Comparison of ENCODE assay signal across 8 cellular contexts in the genomic region with DNA sequence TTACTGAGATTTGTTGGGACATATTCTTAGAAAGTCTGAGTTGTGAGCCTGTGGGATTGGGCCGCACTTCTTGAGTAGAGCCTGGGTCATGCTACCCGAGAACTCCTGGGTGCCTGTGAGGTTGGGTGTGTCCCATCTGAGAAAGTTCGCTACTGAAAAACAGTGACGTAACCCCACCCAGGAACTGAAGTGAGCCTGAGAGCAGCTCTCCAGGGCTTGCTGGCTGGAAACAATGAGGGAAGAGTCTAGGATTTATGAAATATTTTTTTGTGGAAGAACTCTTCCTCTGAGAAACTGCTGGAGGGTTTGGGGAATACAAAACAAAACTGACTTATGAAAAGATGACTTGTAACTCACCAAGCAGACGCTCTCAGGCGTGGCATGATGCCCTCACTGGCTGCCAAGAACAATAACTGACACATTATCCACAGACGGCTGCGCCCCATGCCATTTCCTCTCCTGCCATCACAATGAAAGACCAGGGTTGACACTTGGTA.
DNase-seq lines count a peak whose midpoint lies in the region; ATAC-seq, FAIRE-seq and TF ChIP-seq lines count a peak whose summit lies in the region.

No MANE protein-coding gene starts in this region.

- H3K9ac ChIP-seq in SK-N-MC (ENCODE audit: insufficient read length) (no peak overlapping the region), astrocyte (ENCODE audit: low read length) (peak overlapping the region; percentile 49)

- TF ChIP-seq CTCF in astrocyte (IDR thresholded peaks at IDR 0.05; ENCODE audit: insufficient read depth, low read depth, low read length): no peak
- no peak for TF ChIP-seq CTCF in hepatocyte (IDR thresholded peaks at IDR 0.05; ENCODE audit: poor library complexity)

- H3K27ac Mint-ChIP-seq in astrocyte (ENCODE audit: unreplicated experiment): no peak overlapping the region

- H3K9me3 Mint-ChIP-seq in astrocyte (ENCODE audit: unreplicated experiment): peaks cover 3% of the 10 kb centered on the region

- peak; percentile 71 for ATAC-seq in HG03280 (IDR thresholded peaks at IDR 0.05; ENCODE audit: unreplicated experiment)

- no peaks in the 10 kb centered on the region for H3K36me3 ChIP-seq in SK-N-MC (ENCODE audit: insufficient read depth, low read length)
- no peaks in the 10 kb centered on the region for H3K36me3 ChIP-seq in astrocyte (ENCODE audit: insufficient read depth, low read length)
- H3K36me3 ChIP-seq in hepatocyte (replicated peaks; ENCODE audit: insufficient read depth, low read depth): no peaks in the 10 kb centered on the region

- H3K4me1 ChIP-seq in astrocyte (ENCODE audit: insufficient read depth, low read length) (peaks cover 19% of the 10 kb centered on the region), hepatocyte (ENCODE audit: insufficient read depth) (peaks cover 8% of the 10 kb centered on the region)

- H3K4me1 Mint-ChIP-seq in astrocyte (ENCODE audit: low read depth, unreplicated experiment): peaks cover 11% of the 10 kb centered on the region

- H3K27me3 ChIP-seq in astrocyte (ENCODE audit: insufficient read depth, low read length) (no peaks in the 10 kb centered on the region), hepatocyte (no peaks in the 10 kb centered on the region)

- peaks cover 2% of the 10 kb centered on the region for H3K36me3 Mint-ChIP-seq in astrocyte (ENCODE audit: low read depth, unreplicated experiment)

- peak; percentile 57 for DNase-seq in G401 (ENCODE audit: low spot score)
- no peak for DNase-seq in SK-N-MC (ENCODE audit: low read depth, low spot score)
- peak; percentile 74 for DNase-seq in astrocyte (ENCODE audit: low read depth)
- DNase-seq in hepatocyte (ENCODE audit: low spot score): no peak
- peak; percentile 69 for DNase-seq in stimulated activated CD8-positive, alpha-beta memory T cell treated with anti-CD3 and anti-CD28 coated beads, Interleukin-4, amount 100 ng/mL, for 48 hours
- no peak for DNase-seq in NCI-H187 (lab: John Stamatoyannopoulos, UW)
- no peak for DNase-seq in SK-N-DZ (ENCODE audit: low spot score)

- H3K79me2 ChIP-seq in astrocyte (ENCODE audit: insufficient read depth, low read length) (peaks cover 22% of the 10 kb centered on the region), hepatocyte (peaks cover 7% of the 10 kb centered on the region)

- WGBS in hepatocyte (ENCODE audit: low lambda C conversion rate, missing lambda C conversion rate): 78% methylated on average over 8 of the region's 8 CpGs

- no peak overlapping the region for H2AFZ ChIP-seq in astrocyte (ENCODE audit: low read depth, low read length)
- H2AFZ ChIP-seq in hepatocyte: no peak overlapping the region

- in situ Hi-C loops in G401 (cut with HindIII; ENCODE audit: low sequenced_read_pairs): loop anchor here (25.0 kb wide), 1 partner anchor 142 kb away; no protein-coding TSS in a partner anchor

- FAIRE-seq in astrocyte (lab: Jason Lieb, UNC): no peak

- no peaks in the 10 kb centered on the region for H3K9me3 ChIP-seq in SK-N-MC (ENCODE audit: low read depth, low read length)
- H3K9me3 ChIP-seq in astrocyte (ENCODE audit: insufficient read depth, low read depth, low read length): no peaks in the 10 kb centered on the region
- H3K9me3 ChIP-seq in hepatocyte (ENCODE audit: low read depth): no peaks in the 10 kb centered on the region

- no peak overlapping the region for H3K4me3 Mint-ChIP-seq in astrocyte (ENCODE audit: unreplicated experiment)

- peak overlapping the region; percentile 83 for H3K4me2 ChIP-seq in astrocyte (ENCODE audit: low read length)
- H3K4me2 ChIP-seq in hepatocyte: no peak overlapping the region

- no peaks in the 10 kb centered on the region for H3K9me2 ChIP-seq in hepatocyte (replicated peaks; ENCODE audit: insufficient read depth)

- H3K27ac ChIP-seq in SK-N-MC: peak overlapping the region; percentile 68
- peak overlapping the region; percentile 71 for H3K27ac ChIP-seq in astrocyte (ENCODE audit: low read depth, low read length)
- H3K27ac ChIP-seq in hepatocyte: peak overlapping the region; percentile 14

- H3K4me3 ChIP-seq in SK-N-MC (no peak overlapping the region; the same call in 1 of the 2 replicates), astrocyte (ENCODE audit: insufficient read depth, low read depth, low read length) (peak overlapping the region; percentile 27), hepatocyte (no peak overlapping the region)

- H4K20me1 ChIP-seq in astrocyte (ENCODE audit: insufficient read depth, low read length) (peaks cover 4% of the 10 kb centered on the region), hepatocyte (ENCODE audit: insufficient read depth, poor library complexity, severe bottlenecking) (no peaks in the 10 kb centered on the region)

- H3K27me3 Mint-ChIP-seq in astrocyte (ENCODE audit: low read depth, unreplicated experiment): no peaks in the 10 kb centered on the region

Comparison
In these comparisons a context has a peak if more than half of its experiments do, and no peak if none do; other contexts are left out.
1. DNase-seq: peak in G401 (single experiment), astrocyte (single experiment) and stimulated activated CD8-positive, alpha-beta memory T cell treated with anti-CD3 and anti-CD28 coated beads, Interleukin-4, amount 100 ng/mL, for 48 hours (single experiment); none in SK-N-MC (single experiment), hepatocyte (single experiment), NCI-H187 (0 of 2) and SK-N-DZ (single experiment).
2. H3K27ac ChIP-seq: peak in every context shown above with its lines; median percentile 71 in astrocyte; 68 in SK-N-MC; 14 in hepatocyte.